ENCODE assay signal across 8 cellular contexts in genomic region chr12:69359531-69360347, GRCh38. TPM values are rescaled to one million over a fixed set of nuclear protein-coding genes. Genes with fewer than 3 reads are reported as not detected.
DNase-seq lines count a peak whose midpoint lies in the region; ATAC-seq and TF ChIP-seq lines count a peak whose summit lies in the region.

Gene YEATS4 (plus strand): TSS chr12:69359743. CDS start chr12:69359973, 230 bp downstream.

- H3K27ac Mint-ChIP-seq in activated naive CD8-positive, alpha-beta T cell: peak within 1 kb of the TSS; percentile 94

- no peak for TF ChIP-seq EP300 in ovary (IDR thresholded peaks at IDR 0.05)

- TF ChIP-seq POLR2A in ovary (IDR thresholded peaks at IDR 0.05) (peak; percentile 63), thyroid gland (IDR thresholded peaks at IDR 0.05) (peak in 1 of 2 donors; percentile 67)

- H3K27me3 Mint-ChIP-seq in activated naive CD8-positive, alpha-beta T cell: no peaks in the 10 kb centered on the region

- H3K36me3 ChIP-seq in GM06990 (ENCODE audit: control insufficient read depth, insufficient read depth, low read length) (no peaks in the 10 kb centered on the region), ovary (no peaks in the 10 kb centered on the region), thyroid gland (no peaks in the 10 kb centered on the region)

- peaks cover 3% of the 10 kb centered on the region for H3K4me1 ChIP-seq in ovary (ENCODE audit: insufficient read depth)
- peaks cover 0 to 4% of the 10 kb centered on the region in 2 donors for H3K4me1 ChIP-seq in thyroid gland

- ATAC-seq in HG02588 (IDR thresholded peaks at IDR 0.05; ENCODE audit: unreplicated experiment): peak; percentile 82

- peaks cover 4% of the 10 kb centered on the region for H3K36me3 Mint-ChIP-seq in activated naive CD8-positive, alpha-beta T cell

- H3K4me3 Mint-ChIP-seq in activated naive CD8-positive, alpha-beta T cell: peak within 1 kb of the TSS; percentile 95

- H3K27ac ChIP-seq in ovary: peak within 1 kb of the TSS; percentile 90 to 98
- H3K27ac ChIP-seq in thyroid gland: peak within 1 kb of the TSS; percentile 95 to 99 (median 98)

- H3K9me3 ChIP-seq in ovary: no peaks in the 10 kb centered on the region
- H3K9me3 ChIP-seq in thyroid gland: no peaks in the 10 kb centered on the region

- H3K4me1 Mint-ChIP-seq in activated naive CD8-positive, alpha-beta T cell (ENCODE audit: low read depth): peaks cover 30% of the 10 kb centered on the region

- 0% methylated on average over 69 to 70 of the region's 70 CpGs for WGBS in ovary, 3 donors
- WGBS in thyroid gland, 2 donors: 0 to 1% methylated on average over 45 to 55 of the region's 70 CpGs

- H3K27me3 ChIP-seq in GM06990 (replicated peaks; ENCODE audit: control insufficient read depth, insufficient read depth, low read length) (no peaks in the 10 kb centered on the region), ovary (no peaks in the 10 kb centered on the region), thyroid gland (no peaks in the 10 kb centered on the region)

- H3K9me3 Mint-ChIP-seq in activated naive CD8-positive, alpha-beta T cell (ENCODE audit: low read depth): no peaks in the 10 kb centered on the region

- no peak for TF ChIP-seq CTCF in GM06990 (IDR thresholded peaks at IDR 0.05; ENCODE audit: insufficient read depth, low read length, poor library complexity, severe bottlenecking)
- no peak for TF ChIP-seq CTCF in ovary (IDR thresholded peaks at IDR 0.05)
- TF ChIP-seq CTCF in thyroid gland (IDR thresholded peaks at IDR 0.05): no peak

- peak within 1 kb of the TSS; percentile 90 for H3K4me3 ChIP-seq in GM06990 (replicated peaks; ENCODE audit: low read depth, low read length)
- H3K4me3 ChIP-seq in ovary: peak within 1 kb of the TSS; percentile 78
- H3K4me3 ChIP-seq in thyroid gland (replicated peaks in 1 of 3): peak within 1 kb of the TSS; percentile 42 to 97 (median 83)

- DNase-seq in GM06990 (ENCODE audit: extremely low read depth, insufficient read length) (peak; percentile 95), NCI-H1092 (lab: John Stamatoyannopoulos, UW) (peak; percentile 88), SKM-1 (lab: John Stamatoyannopoulos, UW; ENCODE audit: unreplicated experiment) (peak; percentile 65), head of caudate nucleus (peak; percentile 62 to 92 (median 85)), ovary (peak; percentile 82 to 91 (median 87)), thyroid gland (peak; percentile 84 to 86)

- intact Hi-C loops in head of caudate nucleus (cut with DNase I) (loop anchor here (10.0 kb wide), 2 partner anchors 75 to 215 kb away; no protein-coding TSS in a partner anchor), ovary (cut with DNase I) (no loop called here), thyroid gland (cut with DNase I) (loop anchor here (10.0 kb wide), 1 partner anchor 225 kb away; the partner anchor contains the start of gene CCT2)

RNA-seq across cellular contexts. Expression of gene YEATS4, which starts in this region (rescaled TPM):
- total RNA-seq in ovary (10 to 100 TPM in 5 of 7 donors, 1 to 10 TPM in 2; 5.7 to 26.0 (median 12.5) TPM), thyroid gland (10 to 100 TPM; 13.8 to 37.8 (median 20.9) TPM)
- polyA plus RNA-seq in ovary: 10 to 100 TPM; 11.8 to 23.6 TPM

Comparison
In these comparisons a context has a peak if more than half of its experiments do, and no peak if none do; other contexts are left out.
1. Peak in every context shown above with its lines: DNase-seq, ATAC-seq, H3K4me3 ChIP-seq and H3K27ac ChIP-seq.
2. intact Hi-C loops: an anchor here in head of caudate nucleus (10.0 kb wide) and thyroid gland (10.0 kb wide); none called in ovary.